In genomic region chr3:181330821-181331563, GRCh38 we compare ENCODE assay signal across 19 cellular contexts.
"Had no signal": no experiment of that assay in that cellular context is flagged by ENCODE, and none has a peak within 500 bp of the region (broad histone marks: within the 10 kb centered on the region; RNA-seq: fewer than 3 reads in every experiment).

No MANE protein-coding gene starts in this region.

- ATAC-seq: activated CD4-positive, alpha-beta T cell treated with anti-CD3 and anti-CD28 coated beads for 36 hours; gastroesophageal sphincter; heart right ventricle; left cardiac atrium; right cardiac atrium had no signal

- H3K4me1 ChIP-seq: gastroesophageal sphincter, heart right ventricle, tibial artery had no signal

- DNase-seq: activated B cell treated with CpG ODN at 0.5 μM for 24 hours; activated CD4-positive, alpha-beta T cell treated with anti-CD3 and anti-CD28 coated beads for 36 hours; activated CD4-positive, alpha-beta T cell treated with anti-CD3 and anti-CD28 coated beads, Interleukin-2, amount 50 U/mL, for 48 hours; activated naive CD4-positive, alpha-beta T cell treated with Interleukin-2 at 50 U/mL for 16 hours; activated naive CD8-positive, alpha-beta T cell treated with anti-CD3 and anti-CD28 coated beads for 36 hours; activated T-cell treated with anti-CD3 and anti-CD28 coated beads, Interleukin-2, amount 50 U/mL, for 48 hours; cortex of kidney; heart right ventricle; islet precursor cell; left cardiac atrium; mesenchymal stem cell; ovary; right cardiac atrium; stimulated activated CD4-positive, alpha-beta T cell treated with anti-CD3 and anti-CD28 coated beads, Interleukin-12 subunit alpha, Interleukin-12 subunit beta, amount 100 ng/mL, for 4 hours; substantia nigra; tibial artery had no signal

- H3K9me3 ChIP-seq: gastroesophageal sphincter, heart right ventricle, neutrophil, ovary, tibial artery had no signal

- H3K4me3 ChIP-seq: gastroesophageal sphincter, heart right ventricle, ovary, tibial artery had no signal

- H3K27ac ChIP-seq: epithelial cell of prostate, gastroesophageal sphincter, heart right ventricle, neutrophil, ovary, tibial artery had no signal

- H3K36me3 ChIP-seq: gastroesophageal sphincter, heart right ventricle, neutrophil, ovary, tibial artery had no signal

- H3K27me3 ChIP-seq: gastroesophageal sphincter, heart right ventricle, neutrophil, ovary, tibial artery had no signal
